Comparison of ENCODE assay signal across 1 cellular context in the genomic region with DNA sequence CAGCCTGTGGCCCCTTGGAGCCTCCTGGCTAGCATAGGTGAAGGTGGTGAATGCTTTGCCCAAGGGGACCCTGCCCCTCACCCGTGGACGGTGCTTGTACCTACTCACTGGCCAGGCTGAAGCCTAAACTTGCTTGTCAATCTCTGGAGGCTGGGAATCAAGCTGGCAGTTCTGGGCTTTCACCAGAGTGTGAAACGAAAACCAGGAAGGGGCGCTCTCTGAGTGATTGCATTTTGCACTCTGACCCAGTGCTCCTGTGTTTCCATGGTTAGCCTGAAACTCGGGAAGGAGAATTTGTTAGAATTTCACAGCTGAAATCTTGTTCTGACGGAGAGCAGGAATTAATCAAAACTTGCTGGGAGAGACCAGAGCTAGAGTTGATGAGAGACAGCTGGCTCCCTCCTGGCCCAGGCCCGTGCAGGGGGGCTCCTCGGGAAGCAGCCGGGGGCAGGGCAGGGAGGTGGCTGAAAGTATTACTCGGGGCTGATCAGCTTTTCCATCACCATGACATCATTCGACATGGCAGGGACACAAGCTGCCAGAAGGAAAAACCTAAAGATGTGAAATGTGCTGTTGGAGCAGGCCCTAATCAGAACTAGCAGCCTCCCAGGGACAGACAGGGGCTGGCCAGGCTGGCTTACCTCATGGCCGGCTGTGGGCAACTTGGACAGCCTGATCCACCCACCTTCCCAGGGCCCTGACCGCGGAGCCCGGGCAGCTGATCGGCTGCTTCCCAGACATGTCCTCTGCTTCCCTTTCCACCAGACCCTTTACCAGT.
TF ChIP-seq lines count a peak whose summit lies in the region.

No MANE protein-coding gene starts in this region.

TF ChIP-seq in K562, 482 proteins besides CTCF, POLR2A, EP300 and RAD21 (continued from another document):
- TF ChIP-seq ZFP91 (CRISPR knock-in tag; IDR thresholded peaks at IDR 0.05) (no peak), XRCC4 (IDR thresholded peaks at IDR 0.05; ENCODE audit: extremely low read depth, insufficient read depth, insufficient read length) (no peak), NFXL1 (CRISPR knock-in tag; IDR thresholded peaks at IDR 0.05) (no peak)
- TF ChIP-seq, protein P1, sequence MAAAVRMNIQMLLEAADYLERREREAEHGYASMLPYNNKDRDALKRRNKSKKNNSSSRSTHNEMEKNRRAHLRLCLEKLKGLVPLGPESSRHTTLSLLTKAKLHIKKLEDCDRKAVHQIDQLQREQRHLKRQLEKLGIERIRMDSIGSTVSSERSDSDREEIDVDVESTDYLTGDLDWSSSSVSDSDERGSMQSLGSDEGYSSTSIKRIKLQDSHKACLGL (CRISPR knock-in tag; IDR thresholded peaks at IDR 0.05; ENCODE audit: borderline replicate concordance, poor library complexity, severe bottlenecking): no peak
